Comparison of ENCODE assay signal across 17 cellular contexts in the genomic region with DNA sequence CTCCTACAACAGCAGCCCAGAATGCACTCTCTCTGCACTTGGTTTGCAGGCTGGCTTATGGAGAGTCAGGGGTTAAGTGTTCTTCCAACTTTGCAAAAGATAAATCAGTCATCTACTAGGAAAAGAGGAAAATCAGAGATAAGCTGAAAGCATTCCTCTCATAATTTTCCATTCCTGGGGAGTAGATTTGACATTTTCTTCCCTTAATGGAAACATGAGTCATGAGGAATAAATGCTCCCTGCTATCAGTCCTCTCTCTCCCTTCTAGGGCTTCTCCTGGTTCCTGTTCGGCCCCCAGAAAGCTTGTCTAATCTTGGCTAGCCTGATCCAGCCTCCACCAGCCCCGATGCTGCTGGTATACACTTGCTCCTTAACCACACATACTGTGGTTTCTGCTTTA. TPM values are rescaled to one million over a fixed set of nuclear protein-coding genes. Genes with fewer than 3 reads are reported as not detected.
DNase-seq lines count a peak whose midpoint lies in the region; ATAC-seq and TF ChIP-seq lines count a peak whose summit lies in the region.
"Had no signal": no experiment of that assay in that cellular context is flagged by ENCODE, and none has a peak within 500 bp of the region (broad histone marks: within the 10 kb centered on the region; RNA-seq: fewer than 3 reads in every experiment).

No MANE protein-coding gene starts in this region.

- peak in 3 of 5 donors; percentile 40 to 56 (median 41) for DNase-seq in heart left ventricle
- no peak for DNase-seq in right atrium auricular region (ENCODE audit: low spot score)
- peak; percentile 72 for DNase-seq in astrocyte of the cerebellum (ENCODE audit: low read depth)
- peak; percentile 71 for DNase-seq in iris pigment epithelial cell (ENCODE audit: low read depth)
- no peak for DNase-seq in CD4-positive, alpha-beta T cell
- no peak for DNase-seq in NCI-H510A treated with DMSO at 0.1 percent for 48 hours (lab: John Stamatoyannopoulos, UW)
- DNase-seq in NCI-H2107 (lab: John Stamatoyannopoulos, UW): no peak
- no peak for DNase-seq in NCI-H446 (lab: John Stamatoyannopoulos, UW)
- DNase-seq: activated CD4-positive, alpha-beta T cell treated with anti-CD3 and anti-CD28 coated beads for 4 hours; activated naive CD4-positive, alpha-beta T cell treated with Interleukin-2 at 50 U/mL for 16 hours; immature natural killer cell; Kasumi-1; NCI-H510A; upper lobe of left lung had no signal

- H3K27ac ChIP-seq in heart left ventricle (peak overlapping the region in 9 of 12 donors; percentile 18 to 90 (median 58)), right atrium auricular region (peak overlapping the region in 1 of 2 donors; percentile 76)
- no peak overlapping the region for H3K27ac ChIP-seq in CD4-positive, alpha-beta T cell (ENCODE audit: low read depth, low read length)
- H3K27ac ChIP-seq: parathyroid adenoma, SK-N-MC, upper lobe of left lung had no signal

- no peak overlapping the region for H3K27ac Mint-ChIP-seq in CD4-positive, alpha-beta T cell

- POLR2A ChIA-PET in CD4-positive, alpha-beta T cell (lab: Charles Lee): no interaction called here

- peak; percentile 97 to 99 (median 98) for ATAC-seq in heart left ventricle
- no peak for ATAC-seq in CD4-positive, alpha-beta T cell (ENCODE audit: poor library complexity)

- CTCF ChIA-PET in CD4-positive, alpha-beta T cell (lab: Charles Lee): no interaction called here

- H3K36me3 ChIP-seq in heart left ventricle (no peaks in the 10 kb centered on the region), right atrium auricular region (no peaks in the 10 kb centered on the region)
- H3K36me3 ChIP-seq: upper lobe of left lung had no signal

- WGBS in heart left ventricle, 4 donors: 4 to 17% (median 14%) methylated on average over 2 of the region's 2 CpGs

- H3K27me3 Mint-ChIP-seq in CD4-positive, alpha-beta T cell: peaks cover 36% of the 10 kb centered on the region

- TF ChIP-seq CTCF in heart left ventricle (IDR thresholded peaks at IDR 0.05) (no peak), right atrium auricular region (IDR thresholded peaks at IDR 0.05) (no peak), astrocyte of the cerebellum (IDR thresholded peaks at IDR 0.05; ENCODE audit: low read depth, low read length, missing control alignments) (no peak)
- TF ChIP-seq CTCF in CD4-positive, alpha-beta T cell (IDR thresholded peaks at IDR 0.05): no peak

- H3K4me1 Mint-ChIP-seq in CD4-positive, alpha-beta T cell (ENCODE audit: low read depth): no peaks in the 10 kb centered on the region
- H3K4me1 Mint-ChIP-seq: immature natural killer cell had no signal

- H3K27me3 ChIP-seq in heart left ventricle (no peaks in the 10 kb centered on the region), right atrium auricular region (no peaks in the 10 kb centered on the region)
- H3K27me3 ChIP-seq in CD4-positive, alpha-beta T cell (ENCODE audit: control insufficient read depth, insufficient read depth, low read length): peaks cover 5% of the 10 kb centered on the region
- H3K27me3 ChIP-seq: upper lobe of left lung had no signal

- peaks cover 0 to 3% (median 0%) of the 10 kb centered on the region in 12 donors for H3K9me3 ChIP-seq in heart left ventricle
- no peaks in the 10 kb centered on the region for H3K9me3 ChIP-seq in right atrium auricular region
- no peaks in the 10 kb centered on the region for H3K9me3 ChIP-seq in CD4-positive, alpha-beta T cell (ENCODE audit: control insufficient read depth, low read length)
- H3K9me3 ChIP-seq: upper lobe of left lung had no signal

- H3K36me3 Mint-ChIP-seq in CD4-positive, alpha-beta T cell (ENCODE audit: low read depth): no peaks in the 10 kb centered on the region
- H3K36me3 Mint-ChIP-seq: immature natural killer cell had no signal

- no peak overlapping the region for H3K4me3 ChIP-seq in heart left ventricle
- H3K4me3 ChIP-seq in right atrium auricular region: no peak overlapping the region
- H3K4me3 ChIP-seq in astrocyte of the cerebellum (ENCODE audit: low read depth, low read length): no peak overlapping the region
- H3K4me3 ChIP-seq: SK-N-MC, upper lobe of left lung had no signal

- in situ Hi-C loops in astrocyte of the cerebellum (cut with HindIII; ENCODE audit: low sequenced_read_pairs): no loop called here

- H3K4me1 ChIP-seq in heart left ventricle: peaks cover 0 to 14% (median 5%) of the 10 kb centered on the region in 12 donors
- H3K4me1 ChIP-seq in right atrium auricular region: peaks cover 0 to 16% of the 10 kb centered on the region in 2 donors
- H3K4me1 ChIP-seq: parathyroid adenoma, upper lobe of left lung had no signal

- H3K4me3 Mint-ChIP-seq in CD4-positive, alpha-beta T cell: no peak overlapping the region
- H3K4me3 Mint-ChIP-seq: immature natural killer cell had no signal

- intact Hi-C loops in heart left ventricle (cut with DNase I): no loop called here
- intact Hi-C loops in CD4-positive, alpha-beta T cell (cut with DNase I, micrococcal nuclease): no loop called here

- H3K9me3 Mint-ChIP-seq in CD4-positive, alpha-beta T cell: no peaks in the 10 kb centered on the region
- H3K9me3 Mint-ChIP-seq: immature natural killer cell had no signal

- TF ChIP-seq POLR2A in heart left ventricle (IDR thresholded peaks at IDR 0.05): no peak

RNA-seq across cellular contexts. Expression of gene ENOX1, which starts 28.4 kb away (rescaled TPM):
- total RNA-seq in heart left ventricle: 10 to 100 TPM in 1 of 9 donors, 1 to 10 TPM in 8; 3.7 to 10.1 (median 5.5) TPM
- 1 to 10 TPM; 2.0 to 2.9 TPM for polyA plus RNA-seq in heart left ventricle
- total RNA-seq in right atrium auricular region: 1 to 10 TPM; 1.3 to 2.4 TPM
- not detected for total RNA-seq in CD4-positive, alpha-beta T cell
- total RNA-seq: G401 had no signal
- polyA plus RNA-seq: immature natural killer cell had no signal

Comparison
In these comparisons a context has a peak if more than half of its experiments do, and no peak if none do; other contexts are left out.
1. DNase-seq: peak in heart left ventricle (3 of 5), astrocyte of the cerebellum (single experiment) and iris pigment epithelial cell (single experiment); none in right atrium auricular region (single experiment), CD4-positive, alpha-beta T cell (0 of 10), NCI-H510A treated with DMSO at 0.1 percent for 48 hours (single experiment), NCI-H2107 (single experiment) and NCI-H446 (0 of 2).